Comparison of ENCODE assay signal across 8 cellular contexts in genomic region chr11:119320593-119321524, GRCh38. TPM values are rescaled to one million over a fixed set of nuclear protein-coding genes. Genes with fewer than 3 reads are reported as not detected.
DNase-seq lines count a peak whose midpoint lies in the region; ATAC-seq and TF ChIP-seq lines count a peak whose summit lies in the region.

No MANE protein-coding gene starts in this region.

- H3K4me3 Mint-ChIP-seq in activated naive CD8-positive, alpha-beta T cell treated with anti-CD3 and anti-CD28 coated beads, Interleukin-2, amount 10 ng/mL, durations not matched to agents 7 days and 5 days, result peak overlapping the region; percentile 86

- intact Hi-C loops in left cardiac atrium (cut with DNase I), result loop anchor here (5.0 to 10.0 kb wide), 2 partner anchors 114 to 116 kb away; partner anchors contain the start of gene CBL (in 2 of the 2)
- intact Hi-C loops in prostate gland (cut with DNase I), result loop anchor here (5.0 kb wide), 2 partner anchors 114 to 219 kb away; partner anchors contain the start of genes CBL and DPAGT1

- no peaks in the 10 kb centered on the region for H3K36me3 ChIP-seq in prostate gland

- H3K36me3 Mint-ChIP-seq in activated naive CD8-positive, alpha-beta T cell treated with anti-CD3 and anti-CD28 coated beads, Interleukin-2, amount 10 ng/mL, durations not matched to agents 7 days and 5 days, result no peaks in the 10 kb centered on the region

- H3K27ac Mint-ChIP-seq in activated naive CD8-positive, alpha-beta T cell treated with anti-CD3 and anti-CD28 coated beads, Interleukin-2, amount 10 ng/mL, durations not matched to agents 7 days and 5 days, result peak overlapping the region; percentile 92

- H3K27ac ChIP-seq in prostate gland, result peak overlapping the region; percentile 71 to 81

- ATAC-seq in GM21786 (IDR thresholded peaks at IDR 0.05; ENCODE audit: unreplicated experiment) (peak; percentile 31), left cardiac atrium (peak; percentile 45 to 66)
- peak; percentile 79 for ATAC-seq in activated naive CD8-positive, alpha-beta T cell treated with anti-CD3 and anti-CD28 coated beads, Interleukin-2, amount 10 ng/mL, durations not matched to agents 7 days and 5 days (ENCODE audit: low read depth)

- POLR2A ChIA-PET in activated naive CD8-positive, alpha-beta T cell treated with anti-CD3 and anti-CD28 coated beads, Interleukin-2, amount 10 ng/mL, durations not matched to agents 7 days and 5 days (lab: Charles Lee), result interaction anchor here (0.6 to 3.4 kb wide), 19 partner anchors 11 to 264 kb away, joined by 3 to 18 read pairs (median 5); partner anchors contain the start of genes C2CD2L, CBL, DPAGT1 and HYOU1

- WGBS in prostate gland, result 16% methylated on average over 40 of the region's 64 CpGs

- no peaks in the 10 kb centered on the region for H3K9me3 ChIP-seq in prostate gland

- no peaks in the 10 kb centered on the region for H3K9me3 Mint-ChIP-seq in activated naive CD8-positive, alpha-beta T cell treated with anti-CD3 and anti-CD28 coated beads, Interleukin-2, amount 10 ng/mL, durations not matched to agents 7 days and 5 days

- TF ChIP-seq POLR2A in prostate gland (IDR thresholded peaks at IDR 0.05), result no peak

- no peak for TF ChIP-seq CTCF in prostate gland (IDR thresholded peaks at IDR 0.05)

- peaks cover 16% of the 10 kb centered on the region for H3K4me1 Mint-ChIP-seq in activated naive CD8-positive, alpha-beta T cell treated with anti-CD3 and anti-CD28 coated beads, Interleukin-2, amount 10 ng/mL, durations not matched to agents 7 days and 5 days

- DNase-seq in GF-D8 (lab: John Stamatoyannopoulos, UW) (peak; percentile 44), NCI-H526 (lab: John Stamatoyannopoulos, UW) (peak; percentile 65 to 93), left cardiac atrium (peak; percentile 82), prostate gland (ENCODE audit: low spot score) (no peak), SHP77 (lab: John Stamatoyannopoulos, UW) (no peak), DMS 273 (lab: John Stamatoyannopoulos, UW; ENCODE audit: unreplicated experiment) (no peak)
- peak; percentile 84 for DNase-seq in activated naive CD8-positive, alpha-beta T cell treated with anti-CD3 and anti-CD28 coated beads, Interleukin-2, amount 10 ng/mL, durations not matched to agents 7 days and 5 days

- H3K4me1 ChIP-seq in prostate gland (replicated peaks), result no peaks in the 10 kb centered on the region

- peaks cover 19% of the 10 kb centered on the region for H3K27me3 Mint-ChIP-seq in activated naive CD8-positive, alpha-beta T cell treated with anti-CD3 and anti-CD28 coated beads, Interleukin-2, amount 10 ng/mL, durations not matched to agents 7 days and 5 days

- peak overlapping the region; percentile 20 to 31 for H3K4me3 ChIP-seq in prostate gland

- H3K27me3 ChIP-seq in prostate gland (replicated peaks; ENCODE audit: insufficient read depth), result peaks cover 7% of the 10 kb centered on the region

RNA-seq across cellular contexts. Expression of gene MCAM, which starts 3.9 kb away (rescaled TPM):
- total RNA-seq in activated naive CD8-positive, alpha-beta T cell treated with anti-CD3 and anti-CD28 coated beads, Interleukin-2, amount 10 ng/mL, durations not matched to agents 7 days and 5 days, result 1 to 10 TPM; 2.4 to 2.9 TPM
- 100 to 1,000 TPM; 144 to 230 TPM for total RNA-seq in left cardiac atrium
- total RNA-seq in prostate gland, result 100 to 1,000 TPM; 156 to 292 TPM

RNA-seq across cellular contexts. Expression of gene RNF26, which starts 13.5 kb away (rescaled TPM):
- total RNA-seq in activated naive CD8-positive, alpha-beta T cell treated with anti-CD3 and anti-CD28 coated beads, Interleukin-2, amount 10 ng/mL, durations not matched to agents 7 days and 5 days, result 10 to 100 TPM; 32.2 to 32.9 TPM
- 10 to 100 TPM; 13.2 to 14.1 TPM for total RNA-seq in left cardiac atrium
- 10 to 100 TPM; 17.6 to 34.2 TPM for total RNA-seq in prostate gland

RNA-seq across cellular contexts. Expression of gene C1QTNF5, which starts 19.8 kb away (rescaled TPM):
- not detected for total RNA-seq in activated naive CD8-positive, alpha-beta T cell treated with anti-CD3 and anti-CD28 coated beads, Interleukin-2, amount 10 ng/mL, durations not matched to agents 7 days and 5 days
- total RNA-seq in left cardiac atrium (10 to 100 TPM; 25.1 to 39.9 TPM), prostate gland (10 to 100 TPM; 15.3 to 20.2 TPM)

RNA-seq across cellular contexts. Expression of gene MFRP, which starts 25.6 kb away (rescaled TPM):
- not detected for total RNA-seq in activated naive CD8-positive, alpha-beta T cell treated with anti-CD3 and anti-CD28 coated beads, Interleukin-2, amount 10 ng/mL, durations not matched to agents 7 days and 5 days
- not detected for total RNA-seq in left cardiac atrium
- not detected for total RNA-seq in prostate gland

Comparison
In these comparisons a context has a peak if more than half of its experiments do, and no peak if none do; other contexts are left out.
1. DNase-seq: peak in GF-D8 (single experiment), NCI-H526 (2 of 2), activated naive CD8-positive, alpha-beta T cell treated with anti-CD3 and anti-CD28 coated beads, Interleukin-2, amount 10 ng/mL, durations not matched to agents 7 days and 5 days (single experiment) and left cardiac atrium (single experiment); none in prostate gland (single experiment), SHP77 (0 of 2) and DMS 273 (single experiment).
2. RNA of gene MCAM, which starts 3.9 kb away (total RNA-seq): 156 to 292 TPM in prostate gland and 144 to 230 TPM in left cardiac atrium; 2.4 to 2.9 TPM in activated naive CD8-positive, alpha-beta T cell treated with anti-CD3 and anti-CD28 coated beads, Interleukin-2, amount 10 ng/mL, durations not matched to agents 7 days and 5 days; every median in the first group is over 10 times any median in the second.
3. RNA of gene C1QTNF5, which starts 19.8 kb away (total RNA-seq): 25.1 to 39.9 TPM in left cardiac atrium and 15.3 to 20.2 TPM in prostate gland; not detected in activated naive CD8-positive, alpha-beta T cell treated with anti-CD3 and anti-CD28 coated beads, Interleukin-2, amount 10 ng/mL, durations not matched to agents 7 days and 5 days; every median in the first group is over 10 times any median in the second.
4. Peak in every context shown above with its lines, with median percentiles within 50 percentile points of each other: ATAC-seq.